ENCODE assay signal across 15 cellular contexts in the genomic region with DNA sequence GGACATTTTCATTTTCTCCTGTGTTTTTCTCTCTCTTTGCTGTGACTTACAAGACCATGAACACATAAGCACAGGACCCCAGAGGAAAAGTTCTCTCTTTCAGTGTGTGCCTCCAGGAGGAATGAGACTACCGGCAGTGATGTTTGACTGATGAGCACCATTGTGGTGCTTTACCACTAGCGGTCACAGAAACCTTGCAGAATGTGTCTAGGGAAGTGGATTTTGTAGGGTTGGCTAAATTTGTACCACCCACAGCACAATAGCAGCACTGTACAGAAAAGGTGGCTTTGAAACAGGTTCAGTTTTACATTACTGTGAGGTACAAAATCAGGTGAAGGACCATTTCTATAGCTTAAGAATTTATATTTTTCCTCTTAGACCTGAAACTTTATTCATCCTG.
"Had no signal": no experiment of that assay in that cellular context is flagged by ENCODE, and none has a peak within 500 bp of the region (broad histone marks: within the 10 kb centered on the region; RNA-seq: fewer than 3 reads in every experiment).

No MANE protein-coding gene starts in this region.

- H3K4me3 Mint-ChIP-seq: activated CD4-positive, alpha-beta memory T cell treated with anti-CD3 and anti-CD28 coated beads for 36 hours; memory B cell; T-helper 1 cell treated with Interleukin-12 subunit alpha and Interleukin-12 subunit beta and Interleukin-4 antibody, amounts not matched to agents 30 μg/mL and 1 μg/mL, for 36 hours had no signal

- H3K4me1 ChIP-seq: gastrocnemius medialis, left ventricle myocardium inferior had no signal

- DNase-seq: activated CD4-positive, alpha-beta memory T cell treated with anti-CD3 and anti-CD28 coated beads for 36 hours; activated CD4-positive, CD25-positive, alpha-beta regulatory T cell treated with anti-CD3 and anti-CD28 coated beads, Interleukin-2, amount 50 U/mL, for 72 hours; activated T-cell treated with anti-CD3 and anti-CD28 coated beads, Interleukin-2, amount 50 U/mL, for 72 hours; effector CD4-positive, alpha-beta T cell; gastrocnemius medialis; kidney; left ventricle myocardium inferior; right cardiac atrium; small intestine; upper lobe of left lung had no signal

- H3K27ac Mint-ChIP-seq: activated CD4-positive, alpha-beta memory T cell treated with anti-CD3 and anti-CD28 coated beads for 36 hours; activated T-cell treated with anti-CD3 and anti-CD28 coated beads, Interleukin-2, amount 50 U/mL, for 72 hours; memory B cell; T-helper 1 cell treated with Interleukin-12 subunit alpha and Interleukin-12 subunit beta and Interleukin-4 antibody, amounts not matched to agents 30 μg/mL and 1 μg/mL, for 36 hours had no signal

- H3K36me3 ChIP-seq: cardiac muscle cell, gastrocnemius medialis, left ventricle myocardium inferior, upper lobe of left lung had no signal

- ATAC-seq: activated T-cell treated with anti-CD3 and anti-CD28 coated beads, Interleukin-2, amount 50 U/mL, for 72 hours; gastrocnemius medialis; right cardiac atrium; SK-N-SH treated with all-trans-retinoic acid at 6 μM for 48 hours had no signal

- H3K27me3 Mint-ChIP-seq: activated CD4-positive, alpha-beta memory T cell treated with anti-CD3 and anti-CD28 coated beads for 36 hours had no signal

- H3K4me3 ChIP-seq: cardiac muscle cell, coronary artery, gastrocnemius medialis, left ventricle myocardium inferior, upper lobe of left lung had no signal

- H3K27ac ChIP-seq: cardiac muscle cell, coronary artery, gastrocnemius medialis, left ventricle myocardium inferior, upper lobe of left lung had no signal

- H3K27me3 ChIP-seq: cardiac muscle cell, gastrocnemius medialis, upper lobe of left lung had no signal

- H3K36me3 Mint-ChIP-seq: memory B cell had no signal
